Comparison of ENCODE assay signal across 9 cellular contexts in the genomic region with DNA sequence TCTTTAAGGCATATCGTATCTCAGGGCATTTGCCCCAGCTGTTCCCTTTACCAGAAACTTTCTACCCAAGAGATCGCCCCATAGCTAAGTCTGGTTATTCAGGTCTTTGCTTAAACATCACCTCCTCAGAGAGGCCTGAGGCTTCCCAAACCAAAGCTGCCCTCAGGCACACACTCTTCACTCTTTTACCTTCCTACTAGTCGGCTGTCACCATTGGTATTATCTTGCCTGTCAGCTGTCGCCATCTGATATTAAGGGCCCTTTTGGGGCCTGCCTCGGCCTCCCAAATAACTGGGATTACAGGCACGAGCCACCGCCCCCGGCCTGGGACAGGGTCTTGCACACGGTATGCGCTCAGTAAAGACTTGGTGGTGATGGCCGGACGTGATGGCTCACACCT. TPM values are rescaled to one million over a fixed set of nuclear protein-coding genes. Genes with fewer than 3 reads are reported as not detected.
A peak's percentile ranks its signal among the peaks of the same experiment; 100 is the strongest.
DNase-seq lines count a peak whose midpoint lies in the region; ATAC-seq, FAIRE-seq and TF ChIP-seq lines count a peak whose summit lies in the region.
"Had no signal": no experiment of that assay in that cellular context is flagged by ENCODE, and none has a peak within 500 bp of the region (broad histone marks: within the 10 kb centered on the region; RNA-seq: fewer than 3 reads in every experiment).

No MANE protein-coding gene starts in this region.

- peak overlapping the region; percentile 88 for H3K4me3 ChIP-seq in ACC112 (ENCODE audit: low read depth, low read length)
- peak overlapping the region; percentile 95 for H3K4me3 ChIP-seq in HUES64 (ENCODE audit: low read length)
- peak overlapping the region; percentile 64 for H3K4me3 ChIP-seq in bronchial epithelial cell (ENCODE audit: low read depth, low read length)
- H3K4me3 ChIP-seq in mucosa of stomach (ENCODE audit: low read length), result no peak overlapping the region

- no peak for FAIRE-seq in bronchial epithelial cell (lab: Jason Lieb, UNC)

- no peak for TF ChIP-seq CTCF in bronchial epithelial cell (IDR thresholded peaks at IDR 0.05; ENCODE audit: insufficient read depth, low read length, severe bottlenecking)

- no peak overlapping the region for H2AFZ ChIP-seq in ACC112 (ENCODE audit: low read length, unreplicated experiment)

- H3K79me2 ChIP-seq in ACC112 (ENCODE audit: control insufficient read depth, insufficient read depth, low read length, unreplicated experiment), result peaks cover 37% of the 10 kb centered on the region

- DNase-seq in bronchial epithelial cell (ENCODE audit: low read depth), result no peak
- no peak for DNase-seq in NCI-H446 (lab: John Stamatoyannopoulos, UW)
- no peak for DNase-seq in SKM-1 treated with dmso at 0.1 percent for 144 hours (lab: John Stamatoyannopoulos, UW; ENCODE audit: unreplicated experiment)
- no peak for DNase-seq in NCI-H748 treated with DMSO at 0.1 percent for 48 hours (lab: John Stamatoyannopoulos, UW)
- DNase-seq: NCI-H226 had no signal

- no peak for ATAC-seq in HG02759 (IDR thresholded peaks at IDR 0.05; ENCODE audit: unreplicated experiment)

- H3K9me3 ChIP-seq in HUES64 (ENCODE audit: insufficient read depth, low read depth, low read length) (no peaks in the 10 kb centered on the region), mucosa of stomach (ENCODE audit: control insufficient read depth, low read length) (no peaks in the 10 kb centered on the region)

- H3K27me3 ChIP-seq in ACC112 (ENCODE audit: insufficient read depth, low read length) (no peaks in the 10 kb centered on the region), HUES64 (ENCODE audit: insufficient read depth, low read length) (no peaks in the 10 kb centered on the region), bronchial epithelial cell (ENCODE audit: control insufficient read depth, insufficient read depth, low read length) (no peaks in the 10 kb centered on the region), mucosa of stomach (ENCODE audit: control insufficient read depth, insufficient read depth, low read length) (no peaks in the 10 kb centered on the region)

- H3K9ac ChIP-seq in HUES64 (ENCODE audit: low read depth, low read length), result peak overlapping the region; percentile 99
- peak overlapping the region; percentile 55 for H3K9ac ChIP-seq in mucosa of stomach (ENCODE audit: low read length)

- 71% methylated on average over 12 of the region's 12 CpGs for WGBS in HUES64

- no peaks in the 10 kb centered on the region for H3K36me3 ChIP-seq in ACC112 (ENCODE audit: insufficient read depth, low read length)
- peaks cover 43% of the 10 kb centered on the region for H3K36me3 ChIP-seq in HUES64 (ENCODE audit: insufficient read depth, low read length)
- H3K36me3 ChIP-seq in bronchial epithelial cell (ENCODE audit: control insufficient read depth, insufficient read depth, low read length), result peaks cover 14% of the 10 kb centered on the region
- H3K36me3 ChIP-seq in mucosa of stomach (ENCODE audit: control insufficient read depth, insufficient read depth, low read length), result no peaks in the 10 kb centered on the region

- H3K27ac ChIP-seq in ACC112 (ENCODE audit: low read depth, low read length) (peak overlapping the region; percentile 100), HUES64 (ENCODE audit: low read depth, low read length) (no peak overlapping the region; the same call in 1 of the 2 replicates)

- H3K4me1 ChIP-seq in ACC112 (ENCODE audit: control insufficient read depth, insufficient read depth, low read length, unreplicated experiment), result peaks cover 41% of the 10 kb centered on the region
- peaks cover 8% of the 10 kb centered on the region; the same call in 1 of the 2 replicates for H3K4me1 ChIP-seq in HUES64 (ENCODE audit: insufficient read depth, low read length)
- peaks cover 14% of the 10 kb centered on the region for H3K4me1 ChIP-seq in mucosa of stomach (ENCODE audit: control insufficient read depth, insufficient read depth, low read length)

RNA-seq across cellular contexts. Expression of a gene that starts 1.0 kb away (rescaled TPM):
- polyA plus RNA-seq in HUES64 (2013, experiment 1 of 2), result 60.2 TPM
- 57.6 TPM for polyA plus RNA-seq in HUES64 (2013, experiment 2 of 2)
- total RNA-seq in bronchial epithelial cell, result 27.1 and 36.0 TPM in 2 replicates

RNA-seq across cellular contexts. Expression of a gene that starts 10.3 kb away (rescaled TPM):
- polyA plus RNA-seq in HUES64 (2013, experiment 1 of 2), result 48.9 TPM
- polyA plus RNA-seq in HUES64 (2013, experiment 2 of 2), result 72.1 TPM
- total RNA-seq in bronchial epithelial cell, result 91.1 and 120 TPM in 2 replicates

RNA-seq across cellular contexts. Expression of a gene that starts 13.4 kb away (rescaled TPM):
- polyA plus RNA-seq in HUES64 (2013, experiment 1 of 2), result not detected
- not detected for polyA plus RNA-seq in HUES64 (2013, experiment 2 of 2)
- total RNA-seq in bronchial epithelial cell, result not detected in 2 replicates

RNA-seq across cellular contexts. Expression of a gene that starts 17.6 kb away (rescaled TPM):
- polyA plus RNA-seq in HUES64 (2013, experiment 1 of 2), result 643 TPM
- polyA plus RNA-seq in HUES64 (2013, experiment 2 of 2), result 620 TPM
- total RNA-seq in bronchial epithelial cell, result 1,002 and 1,570 TPM in 2 replicates

RNA-seq across cellular contexts. Expression of a gene that starts 22.5 kb away (rescaled TPM):
- polyA plus RNA-seq in HUES64 (2013, experiment 1 of 2), result 62.6 TPM
- polyA plus RNA-seq in HUES64 (2013, experiment 2 of 2), result 50.9 TPM
- 53.6 and 55.5 TPM in 2 replicates for total RNA-seq in bronchial epithelial cell
